Comparison of ENCODE assay signal across 9 cellular contexts in genomic region chr12:56258068-56258819, GRCh38. TPM values are rescaled to one million over a fixed set of nuclear protein-coding genes. Genes with fewer than 3 reads are reported as not detected.
A peak's percentile ranks its signal among the peaks of the same experiment; 100 is the strongest.
DNase-seq lines count a peak whose midpoint lies in the region; ATAC-seq, FAIRE-seq and TF ChIP-seq lines count a peak whose summit lies in the region.
"Had no signal": no experiment of that assay in that cellular context is flagged by ENCODE, and none has a peak within 500 bp of the region (broad histone marks: within the 10 kb centered on the region; RNA-seq: fewer than 3 reads in every experiment).

TSS of gene ANKRD52 (minus strand) at chr12:56258384. CDS start at chr12:56258269, 115 bp downstream.

- peaks cover 31% of the 10 kb centered on the region for H3K36me3 Mint-ChIP-seq in central memory CD8-positive, alpha-beta T cell (ENCODE audit: insufficient read depth)

- DNase-seq in AG08395 (ENCODE audit: low spot score) (peak; percentile 91), NCI-H2171 (lab: John Stamatoyannopoulos, UW) (peak; percentile 74), kidney (peak; percentile 89)
- DNase-seq in activated CD4-positive, CD25-positive, alpha-beta regulatory T cell treated with anti-CD3 and anti-CD28 coated beads, Interleukin-2, amount 50 U/mL, for 16 hours (ENCODE audit: low read depth, low spot score) = peak; percentile 52
- DNase-seq in central memory CD8-positive, alpha-beta T cell (ENCODE audit: low spot score in 2 of 2) = peak; percentile 61 to 69
- DNase-seq in stimulated activated CD4-positive, alpha-beta T cell treated with anti-CD3 and anti-CD28 coated beads, Interleukin-15, amount 100 ng/mL, for 1 hour (ENCODE audit: low read depth in 1 of 2, low spot score in 1 of 2) = peak; percentile 64 to 78

- no peaks in the 10 kb centered on the region for H3K27me3 Mint-ChIP-seq in central memory CD8-positive, alpha-beta T cell

- peaks cover 18 to 31% of the 10 kb centered on the region in 2 donors for H3K36me3 ChIP-seq in kidney (ENCODE audit: control insufficient read depth in 1 of 2, insufficient read depth in 2 of 2, low read length in 2 of 2)

- H3K9me3 Mint-ChIP-seq in central memory CD8-positive, alpha-beta T cell = no peaks in the 10 kb centered on the region

- FAIRE-seq in kidney (lab: Jason Lieb, UNC) = no peak
- FAIRE-seq: TTC549 had no signal

- peaks cover 10 to 13% of the 10 kb centered on the region in 2 donors for H3K4me1 ChIP-seq in kidney (ENCODE audit: control insufficient read depth in 1 of 2, insufficient read depth in 1 of 2, low read depth in 1 of 2, low read length in 2 of 2)

- peak within 1 kb of the TSS; percentile 86 to 88 for H3K9ac ChIP-seq in kidney (ENCODE audit: low read length in 2 of 2)

- H3K4me3 Mint-ChIP-seq in central memory CD8-positive, alpha-beta T cell = peak within 1 kb of the TSS; percentile 96

- H3K27ac Mint-ChIP-seq in central memory CD8-positive, alpha-beta T cell (ENCODE audit: low read depth) = peak within 1 kb of the TSS; percentile 85

- intact Hi-C loops in kidney (cut with DNase I) = no loop called here

- peak within 1 kb of the TSS; percentile 74 to 79 for H3K27ac ChIP-seq in kidney (ENCODE audit: low read depth in 2 of 2, low read length in 2 of 2)

- no peaks in the 10 kb centered on the region for H3K9me3 ChIP-seq in kidney (ENCODE audit: control insufficient read depth in 1 of 2, low read length in 2 of 2)

- ATAC-seq in GM18861 (IDR thresholded peaks at IDR 0.05; ENCODE audit: unreplicated experiment) (peak; percentile 86), HG03066 (IDR thresholded peaks at IDR 0.05; ENCODE audit: low read depth, unreplicated experiment) (peak; percentile 86)
- peak; percentile 89 for ATAC-seq in central memory CD8-positive, alpha-beta T cell (replicated peaks; ENCODE audit: extremely low read depth, poor library complexity, severe bottlenecking)

- peak; percentile 77 for TF ChIP-seq CTCF in kidney (IDR thresholded peaks at IDR 0.05; ENCODE audit: borderline replicate concordance, extremely low read depth, insufficient read depth)

- H3K4me1 Mint-ChIP-seq in central memory CD8-positive, alpha-beta T cell = peaks cover 29% of the 10 kb centered on the region

- peak within 1 kb of the TSS; percentile 80 to 87 for H3K4me3 ChIP-seq in kidney (ENCODE audit: low read length in 2 of 2)

RNA-seq across cellular contexts. Expression of gene ANKRD52, which starts in this region (rescaled TPM):
- total RNA-seq in kidney = 46.4 TPM
- polyA plus RNA-seq in kidney (ENCODE audit: insufficient read depth, low read depth, low replicate concordance) = 8.6 TPM

Comparison
In these comparisons a context has a peak if more than half of its experiments do, and no peak if none do; other contexts are left out.
1. Peak in every context shown above with its lines: DNase-seq, ATAC-seq, H3K4me3 ChIP-seq and H3K27ac ChIP-seq.